Comparison of ENCODE assay signal across 1 cellular context in genomic region chr16:8568231-8568617, GRCh38.
TF ChIP-seq lines count a peak whose summit lies in the region.

No MANE protein-coding gene starts in this region.

TF ChIP-seq in HEK293, 187 proteins besides CTCF, POLR2A, EP300 and RAD21 (continued from another document and continues in another):
- TF ChIP-seq INSM2 (tag by site-specific recombination; IDR thresholded peaks at IDR 0.05), result peak; percentile 54; the same call in 1 of the 2 replicates
- TF ChIP-seq WT1 (tag by site-specific recombination; IDR thresholded peaks at IDR 0.05), result no peak
- TF ChIP-seq ZNF513 (tag by site-specific recombination; IDR thresholded peaks at IDR 0.05), result peak; percentile 65
- no peak for TF ChIP-seq ZFHX2 (tag by site-specific recombination; conservative IDR thresholded peaks at IDR 0.05)
- TF ChIP-seq ZNF138 (tag by site-specific recombination; IDR thresholded peaks at IDR 0.05; ENCODE audit: borderline replicate concordance), result no peak
- TF ChIP-seq ZNF623 (tag by site-specific recombination; IDR thresholded peaks at IDR 0.05), result no peak
- TF ChIP-seq ZNF335 (tag by site-specific recombination; conservative IDR thresholded peaks at IDR 0.05), result peak; percentile 49
- no peak for TF ChIP-seq ZNF488 (tag by site-specific recombination; IDR thresholded peaks at IDR 0.05)
- no peak for TF ChIP-seq OSR2 (tag by site-specific recombination; IDR thresholded peaks at IDR 0.05)
- TF ChIP-seq ZNF148 (tag by site-specific recombination; IDR thresholded peaks at IDR 0.05; ENCODE audit: borderline replicate concordance), result no peak
- no peak for TF ChIP-seq GLI2 (tag by site-specific recombination; IDR thresholded peaks at IDR 0.05; ENCODE audit: borderline replicate concordance, low read depth)
- TF ChIP-seq YY2 (tag by site-specific recombination; IDR thresholded peaks at IDR 0.05), result peak; percentile 39; the same call in 1 of the 2 replicates
- 0 out of 2 replicates have a peak, but pooled peaks have one; percentile 53 for TF ChIP-seq ZNF311 (tag by site-specific recombination; IDR thresholded peaks at IDR 0.05; ENCODE audit: borderline replicate concordance)
- TF ChIP-seq ZNF473 (tag by site-specific recombination; IDR thresholded peaks at IDR 0.05), result peak; percentile 65; the same call in 1 of the 2 replicates
- TF ChIP-seq ZNF48 (tag by site-specific recombination; IDR thresholded peaks at IDR 0.05), result no peak
- no peak for TF ChIP-seq ZNF501 (tag by site-specific recombination; IDR thresholded peaks at IDR 0.05)
- no peak for TF ChIP-seq ZNF654 (tag by site-specific recombination; IDR thresholded peaks at IDR 0.05; ENCODE audit: low read depth)
- no peak for TF ChIP-seq ZNF112 (tag by site-specific recombination; IDR thresholded peaks at IDR 0.05)
- no peak for TF ChIP-seq ZNF202 (tag by site-specific recombination; IDR thresholded peaks at IDR 0.05; ENCODE audit: borderline replicate concordance)
- TF ChIP-seq ZNF629 (tag by site-specific recombination; IDR thresholded peaks at IDR 0.05), result peak; percentile 98
- no peak for TF ChIP-seq ZNF449 (tag by site-specific recombination; IDR thresholded peaks at IDR 0.05)
- no peak for TF ChIP-seq ZSCAN23 (tag by site-specific recombination; IDR thresholded peaks at IDR 0.05)
- TF ChIP-seq TSHZ1 (tag by site-specific recombination; IDR thresholded peaks at IDR 0.05; ENCODE audit: borderline replicate concordance), result 0 out of 2 replicates have a peak, but pooled peaks have one; percentile 21
- no peak for TF ChIP-seq ZNF792 (tag by site-specific recombination; IDR thresholded peaks at IDR 0.05)
- no peak for TF ChIP-seq ZNF747 (tag by site-specific recombination; IDR thresholded peaks at IDR 0.05)
- no peak for TF ChIP-seq ZNF677 (tag by site-specific recombination; IDR thresholded peaks at IDR 0.05)
- TF ChIP-seq PRDM4 (tag by site-specific recombination; IDR thresholded peaks at IDR 0.05), result no peak
- TF ChIP-seq ZNF292 (tag by site-specific recombination; IDR thresholded peaks at IDR 0.05; ENCODE audit: borderline replicate concordance, low read depth), result no peak
- no peak for TF ChIP-seq GLI4 (tag by site-specific recombination; IDR thresholded peaks at IDR 0.05)
- no peak for TF ChIP-seq ZNF174 (tag by site-specific recombination; IDR thresholded peaks at IDR 0.05)
- peak; percentile 63; the same call in 1 of the 2 replicates for TF ChIP-seq RBAK (tag by site-specific recombination; IDR thresholded peaks at IDR 0.05)
- TF ChIP-seq ZNF169 (tag by site-specific recombination; IDR thresholded peaks at IDR 0.05), result 0 out of 2 replicates have a peak, but pooled peaks have one; percentile 72
- no peak for TF ChIP-seq ZNF571 (tag by site-specific recombination; IDR thresholded peaks at IDR 0.05)
- TF ChIP-seq ZNF596 (tag by site-specific recombination; IDR thresholded peaks at IDR 0.05), result no peak
- no peak for TF ChIP-seq ZNF692 (tag by site-specific recombination; IDR thresholded peaks at IDR 0.05)
- no peak for TF ChIP-seq ZNF223 (tag by site-specific recombination; IDR thresholded peaks at IDR 0.05)
- TF ChIP-seq ZBTB21 (tag by site-specific recombination; IDR thresholded peaks at IDR 0.05), result peak; percentile 98
- TF ChIP-seq ZNF398 (tag by site-specific recombination; IDR thresholded peaks at IDR 0.05), result peak; percentile 44; the same call in 1 of the 2 replicates
- no peak for TF ChIP-seq ZNF580 (tag by site-specific recombination; IDR thresholded peaks at IDR 0.05)
- TF ChIP-seq ZNF510 (tag by site-specific recombination; IDR thresholded peaks at IDR 0.05; ENCODE audit: insufficient replicate concordance), result no peak
- peak; percentile 99 for TF ChIP-seq ATF2 (tag by site-specific recombination; IDR thresholded peaks at IDR 0.05; ENCODE audit: low read depth)
- TF ChIP-seq SCRT1 (tag by site-specific recombination; IDR thresholded peaks at IDR 0.05; ENCODE audit: borderline replicate concordance), result no peak
- TF ChIP-seq ZNF558 (tag by site-specific recombination; IDR thresholded peaks at IDR 0.05), result no peak
